In the genomic region with DNA sequence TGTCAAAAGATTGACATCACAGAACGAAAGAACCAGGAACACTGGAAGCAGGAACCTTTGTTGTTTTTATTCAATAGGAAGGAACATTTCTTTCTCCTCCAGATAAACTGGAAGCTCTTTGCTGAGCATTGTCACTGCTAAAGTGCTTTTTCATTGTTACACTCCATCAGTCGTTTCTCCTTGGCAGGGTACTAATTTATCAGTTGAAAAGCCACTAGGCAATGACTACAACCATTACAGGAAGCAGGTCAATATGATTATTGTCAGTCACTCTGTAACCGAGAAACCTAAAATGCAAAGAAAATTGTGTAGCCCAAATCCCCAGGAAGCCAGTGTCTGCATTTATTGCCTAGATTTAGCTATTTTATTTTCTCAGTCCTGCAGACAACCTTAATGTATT, we compare ENCODE assay signal across 27 cellular contexts.
"Had no signal": no experiment of that assay in that cellular context is flagged by ENCODE, and none has a peak within 500 bp of the region (broad histone marks: within the 10 kb centered on the region; RNA-seq: fewer than 3 reads in every experiment).

No MANE protein-coding gene starts in this region.

- H3K4me1 ChIP-seq: ascending aorta had no signal

- H3K4me3 ChIP-seq: ascending aorta, cardiac muscle cell had no signal

- DNase-seq: activated B cell treated with CpG ODN at 0.5 μM for 24 hours; activated CD4-positive, alpha-beta memory T cell treated with anti-CD3 and anti-CD28 coated beads for 36 hours; activated CD4-positive, alpha-beta T cell treated with anti-CD3 and anti-CD28 coated beads for 4 hours; activated CD4-positive, alpha-beta T cell treated with anti-CD3 and anti-CD28 coated beads, Interleukin-2, amount 10 ng/mL, durations not matched to agents 24 days and 14 days; activated CD4-positive, alpha-beta T cell treated with anti-CD3 and anti-CD28 coated beads, Interleukin-2, amount 50 U/mL, for 1 hour; activated CD4-positive, alpha-beta T cell treated with anti-CD3 and anti-CD28 coated beads, Interleukin-2, amount 50 U/mL, for 4 hours; activated CD4-positive, CD25-positive, alpha-beta regulatory T cell treated with anti-CD3 and anti-CD28 coated beads, Interleukin-2, amount 50 U/mL, for 72 hours; activated CD8-positive, alpha-beta memory T cell treated with anti-CD3 and anti-CD28 coated beads, Interleukin-2, amount 50 U/mL, for 4 hours; activated CD8-positive, alpha-beta T cell treated with anti-CD3 and anti-CD28 coated beads for 36 hours; activated effector memory CD4-positive, alpha-beta T cell treated with Interleukin-2 at 50 U/mL for 16 hours; activated gamma-delta T cell; activated naive CD4-positive, alpha-beta T cell treated with anti-CD3 and anti-CD28 coated beads, Interleukin-2, amount 10 ng/mL, durations not matched to agents 7 days and 5 days; activated naive CD4-positive, alpha-beta T cell treated with Interleukin-2 at 50 U/mL for 16 hours; activated naive CD8-positive, alpha-beta T cell treated with anti-CD3 and anti-CD28 coated beads, Interleukin-2, amount 10 ng/mL, durations not matched to agents 7 days and 5 days; activated naive CD8-positive, alpha-beta T cell treated with anti-CD3 and anti-CD28 coated beads, Interleukin-2, amount 50 U/mL, for 24 hours; activated T-cell treated with anti-CD3 and anti-CD28 coated beads for 4 hours; activated T-cell treated with anti-CD3 and anti-CD28 coated beads, Interleukin-2, amount 50 U/mL, for 24 hours; activated T-cell treated with anti-CD3 and anti-CD28 coated beads, Interleukin-2, amount 50 U/mL, for 48 hours; amygdala; anterior cingulate cortex; caudate nucleus; cerebellar nuclear complex; T-helper 2 cell; T-helper 9 cell had no signal

- H3K27me3 ChIP-seq: ascending aorta, cardiac muscle cell had no signal

- H3K27ac ChIP-seq: ascending aorta, cardiac muscle cell, VCaP had no signal

- H3K36me3 ChIP-seq: cardiac muscle cell had no signal
